Comparison of ENCODE assay signal across 8 cellular contexts in genomic region chr7:23530901-23531793, GRCh38. TPM values are rescaled to one million over a fixed set of nuclear protein-coding genes. Genes with fewer than 3 reads are reported as not detected.
DNase-seq lines count a peak whose midpoint lies in the region; ATAC-seq and TF ChIP-seq lines count a peak whose summit lies in the region.

No MANE protein-coding gene starts in this region.

- H3K9me3 ChIP-seq in ectodermal cell (ENCODE audit: control insufficient read depth, low read length) (no peaks in the 10 kb centered on the region), lung (ENCODE audit: control insufficient read depth in 2 of 2, insufficient read depth in 1 of 2, low read length in 1 of 2) (no peaks in the 10 kb centered on the region)

- H3K27ac ChIP-seq in ectodermal cell (ENCODE audit: insufficient read depth, low read depth, low read length, poor library complexity, severe bottlenecking): peak overlapping the region; percentile 96
- H3K27ac ChIP-seq in lung (ENCODE audit: low read depth in 1 of 2, low read length in 1 of 2): peak overlapping the region; percentile 88 to 98

- 0% methylated on average over 58 of the region's 58 CpGs for WGBS in ectodermal cell, 2 experiments
- 0% methylated on average over 58 of the region's 58 CpGs for WGBS in lung, 2 donors

- CTCF ChIA-PET in activated CD8-positive, alpha-beta T cell treated with anti-CD3 and anti-CD28 coated beads, Interleukin-2, amount 10 ng/mL, durations not matched to agents 7 days and 5 days (lab: Charles Lee): interaction anchor here (0.7 to 1.7 kb wide), 5 partner anchors 9 to 258 kb away, joined by 3 to 12 read pairs (median 4); no protein-coding TSS in a partner anchor

- H3K27ac Mint-ChIP-seq in activated CD8-positive, alpha-beta T cell treated with anti-CD3 and anti-CD28 coated beads, Interleukin-2, amount 10 ng/mL, durations not matched to agents 7 days and 5 days: peak overlapping the region; percentile 100

- POLR2A ChIA-PET in activated CD8-positive, alpha-beta T cell treated with anti-CD3 and anti-CD28 coated beads, Interleukin-2, amount 10 ng/mL, durations not matched to agents 7 days and 5 days (lab: Charles Lee): interaction anchor here (0.7 to 1.6 kb wide), 13 partner anchors 9 to 1041 kb away, joined by 3 to 29 read pairs (median 3); no protein-coding TSS in a partner anchor

- H3K9me3 Mint-ChIP-seq in activated CD8-positive, alpha-beta T cell treated with anti-CD3 and anti-CD28 coated beads, Interleukin-2, amount 10 ng/mL, durations not matched to agents 7 days and 5 days (ENCODE audit: insufficient read depth): no peaks in the 10 kb centered on the region

- DNase-seq in A172 (ENCODE audit: low spot score): peak; percentile 80
- peak; percentile 43 for DNase-seq in NCI-H345 treated with DMSO at 0.1 percent for 48 hours (lab: John Stamatoyannopoulos, UW; ENCODE audit: unreplicated experiment)
- DNase-seq in activated CD8-positive, alpha-beta T cell treated with anti-CD3 and anti-CD28 coated beads, Interleukin-2, amount 10 ng/mL, durations not matched to agents 7 days and 5 days: peak; percentile 61
- peak; percentile 61 for DNase-seq in lung (ENCODE audit: low spot score)
- peak; percentile 35 to 56 (median 37) for DNase-seq in stimulated activated CD4-positive, alpha-beta T cell treated with anti-CD3 and anti-CD28 coated beads, TNF-alpha, amount 100 ng/mL, for 48 hours (ENCODE audit: low read depth in 3 of 3)

- peak overlapping the region; percentile 100 for H3K4me3 Mint-ChIP-seq in activated CD8-positive, alpha-beta T cell treated with anti-CD3 and anti-CD28 coated beads, Interleukin-2, amount 10 ng/mL, durations not matched to agents 7 days and 5 days

- peaks cover 38% of the 10 kb centered on the region for H3K36me3 Mint-ChIP-seq in activated CD8-positive, alpha-beta T cell treated with anti-CD3 and anti-CD28 coated beads, Interleukin-2, amount 10 ng/mL, durations not matched to agents 7 days and 5 days (ENCODE audit: low read depth)

- ATAC-seq in GM18499 (IDR thresholded peaks at IDR 0.05; ENCODE audit: insufficient read depth, unreplicated experiment) (peak; percentile 13), HG02981 (IDR thresholded peaks at IDR 0.05; ENCODE audit: unreplicated experiment) (peak; percentile 30), lung (ENCODE audit: insufficient read depth, low FRiP score) (peak; percentile 45)
- peak; percentile 59 for ATAC-seq in activated CD8-positive, alpha-beta T cell treated with anti-CD3 and anti-CD28 coated beads, Interleukin-2, amount 10 ng/mL, durations not matched to agents 7 days and 5 days

- H3K4me1 ChIP-seq in ectodermal cell (ENCODE audit: control insufficient read depth, insufficient read depth, low read length) (peaks cover 10% of the 10 kb centered on the region), lung (ENCODE audit: control insufficient read depth in 2 of 2, insufficient read depth in 2 of 2, low read length in 2 of 2) (peaks cover 5 to 14% of the 10 kb centered on the region in 2 donors)

- no peaks in the 10 kb centered on the region for H3K27me3 Mint-ChIP-seq in activated CD8-positive, alpha-beta T cell treated with anti-CD3 and anti-CD28 coated beads, Interleukin-2, amount 10 ng/mL, durations not matched to agents 7 days and 5 days (ENCODE audit: low read depth)

- no peaks in the 10 kb centered on the region for H3K36me3 ChIP-seq in ectodermal cell (ENCODE audit: control insufficient read depth, insufficient read depth, low read length)
- H3K36me3 ChIP-seq in lung (ENCODE audit: control insufficient read depth in 2 of 2, insufficient read depth in 2 of 2, low read length in 2 of 2): no peaks in the 10 kb centered on the region

- peaks cover 49% of the 10 kb centered on the region for H3K4me1 Mint-ChIP-seq in activated CD8-positive, alpha-beta T cell treated with anti-CD3 and anti-CD28 coated beads, Interleukin-2, amount 10 ng/mL, durations not matched to agents 7 days and 5 days (ENCODE audit: low read depth)

- TF ChIP-seq CTCF in lung (IDR thresholded peaks at IDR 0.05; ENCODE audit: control extremely low read depth, extremely low read depth): no peak

- H3K27me3 ChIP-seq in ectodermal cell (ENCODE audit: control insufficient read depth, insufficient read depth, low read length, poor library complexity, severe bottlenecking) (no peaks in the 10 kb centered on the region), lung (ENCODE audit: control insufficient read depth, insufficient read depth) (no peaks in the 10 kb centered on the region)

- peak overlapping the region; percentile 99 for H3K4me3 ChIP-seq in ectodermal cell (ENCODE audit: insufficient read depth, low read depth, low read length)
- H3K4me3 ChIP-seq in lung: peak overlapping the region; percentile 63

RNA-seq across cellular contexts. Expression of gene TRA2A, which starts 0.6 kb away (rescaled TPM):
- total RNA-seq in A172 (2014; rRNA removed; shearing (Covaris generic)): 18.9 and 27.5 TPM in 2 replicates
- total RNA-seq in activated CD8-positive, alpha-beta T cell treated with anti-CD3 and anti-CD28 coated beads, Interleukin-2, amount 10 ng/mL, durations not matched to agents 7 days and 5 days: 100 to 1,000 TPM; 108 to 113 TPM
- 175 TPM for polyA plus RNA-seq in ectodermal cell (2013, experiment 1 of 4)
- 162 TPM for polyA plus RNA-seq in ectodermal cell (2013, experiment 2 of 4)
- polyA plus RNA-seq in ectodermal cell (2013, experiment 3 of 4): 126 TPM
- polyA plus RNA-seq in ectodermal cell (2013, experiment 4 of 4): 140 TPM
- 10 to 100 TPM; 69.5 to 99.0 TPM for total RNA-seq in lung
- 10 to 100 TPM; 46.3 to 95.3 TPM for polyA plus RNA-seq in lung

Comparison
In these comparisons a context has a peak if more than half of its experiments do, and no peak if none do; other contexts are left out.
1. Peak in every context shown above with its lines: DNase-seq, ATAC-seq, H3K4me3 ChIP-seq and H3K27ac ChIP-seq.